8 cellular contexts compared by ENCODE assay signal in the genomic region with DNA sequence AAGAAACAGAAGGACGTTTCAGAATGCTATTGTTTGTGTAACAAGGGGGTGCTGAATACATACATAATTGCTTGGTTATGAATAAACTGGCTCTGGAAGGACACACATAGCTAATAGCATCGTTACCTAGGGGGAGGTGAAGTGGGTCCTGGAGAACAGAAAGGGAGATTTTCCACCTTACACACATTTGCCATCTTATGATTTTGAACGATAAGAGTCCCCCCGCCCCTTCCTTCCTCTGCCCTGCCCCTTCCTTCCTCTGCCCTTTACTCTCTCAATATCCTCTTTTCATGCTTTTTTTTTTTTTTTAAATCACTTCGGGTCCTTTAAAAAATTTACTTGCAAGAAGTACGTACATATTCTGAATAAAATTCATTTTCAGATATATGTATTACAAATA. TPM values are rescaled to one million over a fixed set of nuclear protein-coding genes. Genes with fewer than 3 reads are reported as not detected.
DNase-seq lines count a peak whose midpoint lies in the region; ATAC-seq and TF ChIP-seq lines count a peak whose summit lies in the region.

No MANE protein-coding gene starts in this region.

- peak overlapping the region; percentile 90; the same call in 1 of the 2 replicates for H3K4me3 ChIP-seq in HEK293 (ENCODE audit: low read depth, low read length)
- H3K4me3 ChIP-seq in dorsolateral prefrontal cortex = peak overlapping the region in 42 of 59 donors; percentile 66 to 99 (median 91)

- ATAC-seq in GM18517 (IDR thresholded peaks at IDR 0.05; ENCODE audit: unreplicated experiment) = no peak
- no peak for ATAC-seq in HG03280 (IDR thresholded peaks at IDR 0.05; ENCODE audit: unreplicated experiment)
- ATAC-seq in HG03342 (IDR thresholded peaks at IDR 0.05; ENCODE audit: unreplicated experiment) = no peak

- CTCF ChIA-PET in HEK293 (lab: Yijun Ruan, JAX) = interaction anchor here (0.6 to 1.1 kb wide), 4 partner anchors 13 to 386 kb away, joined by 3 to 6 read pairs (median 4); no protein-coding TSS in a partner anchor

- POLR2A ChIA-PET in HEK293 (lab: Yijun Ruan, JAX) = interaction anchor here (1.4 to 3.1 kb wide), 2 partner anchors 26 to 83 kb away, joined by 4 to 14 read pairs; partner anchors contain the start of gene USP22

- TF ChIP-seq CTCF in HEK293 (tag by site-specific recombination; IDR thresholded peaks at IDR 0.05) = no peak
- TF ChIP-seq CTCF in dorsolateral prefrontal cortex (IDR thresholded peaks at IDR 0.05 in 54 of 56, conservative IDR thresholded peaks at IDR 0.05 in 2 of 56; ENCODE audit: low read depth in 1 of 56, partially characterized antibody in 56 of 56) = no peak

- H3K36me3 ChIP-seq in HEK293 (ENCODE audit: control insufficient read depth in 2 of 2, insufficient read depth in 1 of 2, low read length in 2 of 2) = no peaks in the 10 kb centered on the region

- no peaks in the 10 kb centered on the region for H3K27me3 ChIP-seq in dorsolateral prefrontal cortex

- H3K9me3 ChIP-seq in HEK293 (ENCODE audit: control insufficient read depth, insufficient read depth, low read depth, low read length) = no peaks in the 10 kb centered on the region

- no peak overlapping the region for H3K27ac ChIP-seq in HEK293 (ENCODE audit: extremely low read depth, low read depth, low read length)
- H3K27ac ChIP-seq in dorsolateral prefrontal cortex = peak overlapping the region in 2 of 59 donors; percentile 81 to 84

- DNase-seq in T-helper 22 cell (ENCODE audit: low read depth) = peak; percentile 69
- no peak for DNase-seq in dorsolateral prefrontal cortex
- peak in 2 of 3 experiments; percentile 8 to 36 for DNase-seq in stimulated activated CD4-positive, alpha-beta T cell treated with anti-CD3 and anti-CD28 coated beads, TNF-alpha, amount 100 ng/mL, for 24 hours (ENCODE audit: low read depth in 3 of 3)
- DNase-seq in COLO829 (ENCODE audit: low spot score) = no peak

- intact Hi-C loops in dorsolateral prefrontal cortex (cut with DNase I) = loop anchor here (5.0 to 10.0 kb wide), 7 partner anchors 84 to 389 kb away; partner anchors contain the start of genes TMEM11 (in 2 of the 2), USP22 (in 2 of the 2) and NATD1 (in 1 of the 2)

- peaks cover 2% of the 10 kb centered on the region for H3K4me1 ChIP-seq in HEK293 (ENCODE audit: control insufficient read depth, insufficient read depth, low read length)

TF ChIP-seq in HEK293, 187 proteins besides CTCF, POLR2A, EP300 and RAD21:
- TF ChIP-seq ZNF391 (tag by site-specific recombination; IDR thresholded peaks at IDR 0.05; ENCODE audit: borderline replicate concordance, low read depth) (no peak), ZNF48 (tag by site-specific recombination; IDR thresholded peaks at IDR 0.05) (no peak), MYNN (tag by site-specific recombination; IDR thresholded peaks at IDR 0.05; ENCODE audit: borderline replicate concordance) (peak; percentile 46; the same call in 1 of the 2 replicates), SCRT1 (tag by site-specific recombination; IDR thresholded peaks at IDR 0.05; ENCODE audit: borderline replicate concordance) (no peak), ZNF394 (tag by site-specific recombination; IDR thresholded peaks at IDR 0.05; ENCODE audit: borderline replicate concordance) (no peak)

RNA-seq across cellular contexts. Expression of gene DHRS7B, which starts 0.9 kb away (rescaled TPM):
- 10 to 100 TPM; 13.4 to 31.5 (median 21.3) TPM for total RNA-seq in dorsolateral prefrontal cortex

Comparison
In these comparisons a context has a peak if more than half of its experiments do, and no peak if none do; other contexts are left out.
1. DNase-seq: peak in T-helper 22 cell (single experiment) and stimulated activated CD4-positive, alpha-beta T cell treated with anti-CD3 and anti-CD28 coated beads, TNF-alpha, amount 100 ng/mL, for 24 hours (2 of 3); none in dorsolateral prefrontal cortex (0 of 10) and COLO829 (single experiment).